In genomic region chr3:53242155-53242554, GRCh38 we compare ENCODE assay signal across 1 cellular context.
TF ChIP-seq lines count a peak whose summit lies in the region.

No MANE protein-coding gene starts in this region.

TF ChIP-seq in GM23338, 12 proteins besides CTCF, POLR2A, EP300 and RAD21 (continued from another document):
- TF ChIP-seq ZNF462 (CRISPR knock-in tag; IDR thresholded peaks at IDR 0.05) (no peak), POLR2AphosphoS5 (IDR thresholded peaks at IDR 0.05; ENCODE audit: low read depth) (no peak)
